10 cellular contexts compared by ENCODE assay signal in genomic region chr1:201647722-201648065, GRCh38.
A peak's percentile ranks its signal among the peaks of the same experiment; 100 is the strongest.
DNase-seq lines count a peak whose midpoint lies in the region; ATAC-seq, FAIRE-seq and TF ChIP-seq lines count a peak whose summit lies in the region.
"Had no signal": no experiment of that assay in that cellular context is flagged by ENCODE, and none has a peak within 500 bp of the region (broad histone marks: within the 10 kb centered on the region; RNA-seq: fewer than 3 reads in every experiment).

No MANE protein-coding gene starts in this region.

- TF ChIP-seq CTCF in HFF-Myc (IDR thresholded peaks at IDR 0.05; ENCODE audit: low read depth, low read length, missing control alignments), result no peak
- no peak for TF ChIP-seq CTCF in K562 (IDR thresholded peaks at IDR 0.05 in 2 of 3, conservative IDR thresholded peaks at IDR 0.05 in 1 of 3; ENCODE audit: insufficient read depth in 2 of 3, low read depth in 1 of 3, low read length in 3 of 3)
- no peak for TF ChIP-seq CTCF in kidney epithelial cell (IDR thresholded peaks at IDR 0.05; ENCODE audit: insufficient read depth, low read length, poor library complexity, severe bottlenecking)
- TF ChIP-seq CTCF in suprapubic skin (IDR thresholded peaks at IDR 0.05), result no peak
- TF ChIP-seq CTCF in OCI-LY7 (conservative IDR thresholded peaks at IDR 0.05; ENCODE audit: low read length), result no peak

- POLR2A ChIA-PET in K562 (lab: Yijun Ruan, JAX), result interaction anchor here (0.7 to 5.7 kb wide), 4 partner anchors 10 to 33 kb away, joined by 3 to 29 read pairs (median 4); no protein-coding TSS in a partner anchor
- POLR2A ChIA-PET in OCI-LY7 (lab: Charles Lee), result no interaction called here

- FAIRE-seq in K562 (lab: Jason Lieb, UNC), result no peak

- H3K27ac ChIP-seq in K562 (ENCODE audit: extremely low read depth, low read depth, low read length), result no peak overlapping the region
- H3K27ac ChIP-seq in suprapubic skin, result no peak overlapping the region
- H3K27ac ChIP-seq in OCI-LY7 (ENCODE audit: low read depth, low read length, poor library complexity, severe bottlenecking), result no peak overlapping the region

- TF ChIP-seq RAD21 in K562 (CRISPR knock-in tag; conservative IDR thresholded peaks at IDR 0.05 in 1 of 2, IDR thresholded peaks at IDR 0.05 in 1 of 2), result no peak

- H4K20me1 ChIP-seq in K562 (replicated peaks; ENCODE audit: control insufficient read depth, insufficient read depth, low read length), result peaks cover 8% of the 10 kb centered on the region; the same call in 1 of the 2 replicates
- H4K20me1 ChIP-seq in OCI-LY7 (ENCODE audit: insufficient read depth, low read length), result no peaks in the 10 kb centered on the region

- CTCF ChIA-PET in K562 (lab: Yijun Ruan, JAX; ENCODE audit: low intra/inter-chr PET ratio) (no interaction called here), OCI-LY7 (lab: Charles Lee; ENCODE audit: unreplicated experiment) (no interaction called here)

- peak overlapping the region in 1 of 2 experiments; percentile 85; a peak in 1 of 4 replicates for H3K9ac ChIP-seq in K562 (ENCODE audit: insufficient read depth in 1 of 2, low read depth in 2 of 2, low read length in 2 of 2)

- H2AFZ ChIP-seq in K562 (ENCODE audit: low read depth, low read length), result peak overlapping the region; percentile 77
- H2AFZ ChIP-seq in OCI-LY7 (ENCODE audit: low read length), result no peak overlapping the region

- no peak for ATAC-seq in K562
- ATAC-seq in GM19395 (IDR thresholded peaks at IDR 0.05; ENCODE audit: unreplicated experiment), result no peak
- ATAC-seq: stimulated activated memory B cell treated with anti-CD40 and anti-IgM and Interleukin-4, amounts not matched to agents 10 μg/mL and 1 μg/mL and 100 μg/mL, for 72 hours had no signal

- no peak for TF ChIP-seq POLR2A in K562 (conservative IDR thresholded peaks at IDR 0.05)
- no peak for TF ChIP-seq POLR2A in suprapubic skin (IDR thresholded peaks at IDR 0.05)

- H3K36me3 ChIP-seq in K562 (ENCODE audit: control insufficient read depth, insufficient read depth, low read length) (0 out of 3 replicates have a peak, but pooled peaks cover 2% of the 10 kb centered on the region), kidney epithelial cell (ENCODE audit: control insufficient read depth, insufficient read depth, low read length) (no peaks in the 10 kb centered on the region), suprapubic skin (no peaks in the 10 kb centered on the region), OCI-LY7 (ENCODE audit: insufficient read depth, low read length) (no peaks in the 10 kb centered on the region)

- intact Hi-C loops in K562 (cut with micrococcal nuclease), result loop anchor here (2.0 kb wide), 1 partner anchor 69 kb away; no protein-coding TSS in a partner anchor
- intact Hi-C loops in OCI-LY7 (cut with micrococcal nuclease; ENCODE audit: unreplicated experiment), result no loop called here

- no peaks in the 10 kb centered on the region for H3K9me3 ChIP-seq in K562 (replicated peaks; ENCODE audit: control insufficient read depth, insufficient read depth, low read depth, low read length)
- H3K9me3 ChIP-seq in suprapubic skin, result no peaks in the 10 kb centered on the region
- H3K9me3 ChIP-seq in OCI-LY7 (ENCODE audit: low read length), result no peaks in the 10 kb centered on the region

- BruUV-seq in K562 (replicated peaks; lab: Mats Ljungman, UMichigan) (no TSS peak), OCI-LY7 (replicated peaks; lab: Mats Ljungman, UMichigan) (no TSS peak)

- H3K4me2 ChIP-seq in K562 (ENCODE audit: insufficient read depth, low read length) (peak overlapping the region; percentile 75), OCI-LY7 (ENCODE audit: low read length) (no peak overlapping the region)

- 20% methylated on average over 17 of the region's 17 CpGs for WGBS in K562 (ENCODE audit: insufficient coverage, low coverage, missing lambda C conversion rate)
- 50% methylated on average over 17 of the region's 17 CpGs for WGBS in suprapubic skin

- no peak for DNase-seq in HFF-Myc (ENCODE audit: extremely low read depth, low read depth)
- no peak for DNase-seq in K562 (ENCODE audit: extremely low read depth in 1 of 4, low spot score in 3 of 4)
- no peak for DNase-seq in kidney epithelial cell (ENCODE audit: low read depth)
- no peak for DNase-seq in suprapubic skin (ENCODE audit: low spot score in 2 of 2)
- DNase-seq in D341Med (ENCODE audit: low spot score), result no peak
- DNase-seq in NCI-H187 treated with DMSO at 0.1 percent for 48 hours (lab: John Stamatoyannopoulos, UW), result no peak
- DNase-seq in OCI-LY7 (ENCODE audit: low spot score), result no peak
- DNase-seq: NCI-H2081 treated with DMSO at 0.1 percent for 48 hours had no signal

- no peaks in the 10 kb centered on the region for H3K9me2 ChIP-seq in OCI-LY7 (ENCODE audit: insufficient read depth, low read length)

- TF ChIP-seq EP300 in K562 (IDR thresholded peaks at IDR 0.05; ENCODE audit: low read length), result no peak
- TF ChIP-seq EP300 in suprapubic skin (IDR thresholded peaks at IDR 0.05), result no peak

- peaks cover 37% of the 10 kb centered on the region for H3K79me2 ChIP-seq in K562 (ENCODE audit: control insufficient read depth, insufficient read depth, low read length)
- H3K79me2 ChIP-seq in OCI-LY7 (ENCODE audit: insufficient read depth, low read depth, low read length), result no peaks in the 10 kb centered on the region

- in situ Hi-C loops in K562 (cut with MboI), result no loop called here

- no peaks in the 10 kb centered on the region for H3K9me1 ChIP-seq in K562 (ENCODE audit: control insufficient read depth, insufficient read depth, low read length)

- peaks cover 31 to 33% of the 10 kb centered on the region in 2 experiments for H3K4me1 ChIP-seq in K562 (replicated peaks in 1 of 2; ENCODE audit: control insufficient read depth in 2 of 2, insufficient read depth in 2 of 2, low read length in 2 of 2)
- peaks cover 39% of the 10 kb centered on the region for H3K4me1 ChIP-seq in suprapubic skin
- H3K4me1 ChIP-seq in OCI-LY7 (ENCODE audit: insufficient read depth, low read length, poor library complexity, severe bottlenecking), result no peaks in the 10 kb centered on the region

- H3K27me3 ChIP-seq in K562 (ENCODE audit: control insufficient read depth in 2 of 2, insufficient read depth in 2 of 2, low read length in 2 of 2) (peaks cover 0 to 10% of the 10 kb centered on the region in 2 experiments; a peak in 1 of 5 replicates), kidney epithelial cell (ENCODE audit: control insufficient read depth, insufficient read depth, low read length) (no peaks in the 10 kb centered on the region), suprapubic skin (peaks cover 2% of the 10 kb centered on the region)

- H3K4me3 ChIP-seq in HFF-Myc (replicated peaks; ENCODE audit: low read depth, low read length), result peak overlapping the region; percentile 84
- H3K4me3 ChIP-seq in K562, result peak overlapping the region; percentile 42
- peak overlapping the region; percentile 46 for H3K4me3 ChIP-seq in kidney epithelial cell (ENCODE audit: low read depth, low read length)
- H3K4me3 ChIP-seq in suprapubic skin, result peak overlapping the region; percentile 53
- H3K4me3 ChIP-seq in OCI-LY7 (ENCODE audit: low read depth, low read length, poor library complexity, severe bottlenecking), result no peak overlapping the region

TF ChIP-seq in K562, 482 proteins besides CTCF, POLR2A, EP300 and RAD21 (continues in another document):
- peak; percentile 11; the same call in 1 of the 2 replicates for TF ChIP-seq CXXC5 (CRISPR knock-in tag; IDR thresholded peaks at IDR 0.05)
- TF ChIP-seq MYNN (IDR thresholded peaks at IDR 0.05), result no peak
- no peak for TF ChIP-seq MYNN (CRISPR knock-in tag; IDR thresholded peaks at IDR 0.05)
- TF ChIP-seq CBX5 (IDR thresholded peaks at IDR 0.05; ENCODE audit: borderline replicate concordance, low read depth), result no peak
- no peak for TF ChIP-seq HNRNPH1 (optimal IDR thresholded peaks at IDR 0.05; ENCODE audit: low read depth, low read length)
- TF ChIP-seq MXD1 (CRISPR knock-in tag; IDR thresholded peaks at IDR 0.05; ENCODE audit: borderline replicate concordance, poor library complexity, severe bottlenecking), result no peak
- TF ChIP-seq MAZ (CRISPR knock-in tag; conservative IDR thresholded peaks at IDR 0.05 in 1 of 2, IDR thresholded peaks at IDR 0.05 in 1 of 2), result peak in 1 of 2 experiments; percentile 11; a peak in 1 of 4 replicates
- TF ChIP-seq ZFX (CRISPR knock-in tag; IDR thresholded peaks at IDR 0.05), result no peak
- no peak for TF ChIP-seq ZNF449 (CRISPR knock-in tag; IDR thresholded peaks at IDR 0.05)
